In genomic region chr10:74683621-74684114, GRCh38 we compare ENCODE assay signal across 12 cellular contexts.
DNase-seq lines count a peak whose midpoint lies in the region; FAIRE-seq and TF ChIP-seq lines count a peak whose summit lies in the region.
"Had no signal": no experiment of that assay in that cellular context is flagged by ENCODE, and none has a peak within 500 bp of the region (broad histone marks: within the 10 kb centered on the region; RNA-seq: fewer than 3 reads in every experiment).

No MANE protein-coding gene starts in this region.

- FAIRE-seq in H54 (lab: Jason Lieb, UNC) = peak; percentile 79

- no peak overlapping the region for H2AFZ ChIP-seq in hepatocyte
- H2AFZ ChIP-seq: parathyroid adenoma had no signal

- 27% methylated on average over 7 of the region's 7 CpGs for WGBS in hepatocyte (ENCODE audit: low lambda C conversion rate, missing lambda C conversion rate)

- peak; percentile 69 for DNase-seq in DMS153 (lab: John Stamatoyannopoulos, UW)
- no peak for DNase-seq in H54 (ENCODE audit: insufficient read length, low spot score)
- peak; percentile 14 for DNase-seq in NCI-H82 treated with DMSO at 0.1 percent for 48 hours (lab: John Stamatoyannopoulos, UW; ENCODE audit: unreplicated experiment)
- DNase-seq in hepatocyte (ENCODE audit: low spot score) = no peak
- DNase-seq in NK-92 (lab: John Stamatoyannopoulos, UW; ENCODE audit: unreplicated experiment) = no peak
- no peak for DNase-seq in D341Med (ENCODE audit: low spot score)
- no peak for DNase-seq in ureter (ENCODE audit: low spot score)
- no peak for DNase-seq in mucosa of gallbladder (ENCODE audit: low spot score)
- DNase-seq: caudate nucleus; stimulated activated CD4-positive, alpha-beta T cell treated with anti-CD3 and anti-CD28 coated beads, Interleukin-2, amount 100 ng/mL, for 48 hours; substantia nigra had no signal

- no peaks in the 10 kb centered on the region for H3K36me3 ChIP-seq in hepatocyte (replicated peaks; ENCODE audit: insufficient read depth, low read depth)

- no peak overlapping the region for H3K4me3 ChIP-seq in hepatocyte

- H4K20me1 ChIP-seq in hepatocyte (ENCODE audit: insufficient read depth, poor library complexity, severe bottlenecking) = no peaks in the 10 kb centered on the region

- peaks cover 11% of the 10 kb centered on the region for H3K4me1 ChIP-seq in hepatocyte (ENCODE audit: insufficient read depth)
- H3K4me1 ChIP-seq: parathyroid adenoma had no signal

- no peak for TF ChIP-seq CTCF in hepatocyte (IDR thresholded peaks at IDR 0.05; ENCODE audit: poor library complexity)

- no peak for TF ChIP-seq POLR2A in H54 (IDR thresholded peaks at IDR 0.05; ENCODE audit: low read depth, low read length)

- peak overlapping the region; percentile 5 for H3K27ac ChIP-seq in hepatocyte
- H3K27ac ChIP-seq: parathyroid adenoma had no signal

- H3K4me2 ChIP-seq in hepatocyte = peak overlapping the region; percentile 45

- H3K79me2 ChIP-seq in hepatocyte = no peaks in the 10 kb centered on the region
- H3K79me2 ChIP-seq: parathyroid adenoma had no signal

- H3K9me3 ChIP-seq in hepatocyte (ENCODE audit: low read depth) = no peaks in the 10 kb centered on the region

- no peaks in the 10 kb centered on the region for H3K27me3 ChIP-seq in hepatocyte

- no peaks in the 10 kb centered on the region for H3K9me2 ChIP-seq in hepatocyte (replicated peaks; ENCODE audit: insufficient read depth)

Comparison
In these comparisons a context has a peak if more than half of its experiments do, and no peak if none do; other contexts are left out.
1. DNase-seq: peak in DMS153 (single experiment) and NCI-H82 treated with DMSO at 0.1 percent for 48 hours (single experiment); none in H54 (single experiment), hepatocyte (single experiment), NK-92 (single experiment), D341Med (single experiment), ureter (single experiment) and mucosa of gallbladder (single experiment).